1 cellular context compared by ENCODE assay signal in genomic region chr7:29229056-29229455, GRCh38.
A peak's percentile ranks its signal among the peaks of the same experiment; 100 is the strongest.
TF ChIP-seq lines count a peak whose summit lies in the region.

No MANE protein-coding gene starts in this region.

TF ChIP-seq in HepG2, 621 proteins besides CTCF, POLR2A, EP300 and RAD21 (continued from another document):
- TF ChIP-seq, protein P1, sequence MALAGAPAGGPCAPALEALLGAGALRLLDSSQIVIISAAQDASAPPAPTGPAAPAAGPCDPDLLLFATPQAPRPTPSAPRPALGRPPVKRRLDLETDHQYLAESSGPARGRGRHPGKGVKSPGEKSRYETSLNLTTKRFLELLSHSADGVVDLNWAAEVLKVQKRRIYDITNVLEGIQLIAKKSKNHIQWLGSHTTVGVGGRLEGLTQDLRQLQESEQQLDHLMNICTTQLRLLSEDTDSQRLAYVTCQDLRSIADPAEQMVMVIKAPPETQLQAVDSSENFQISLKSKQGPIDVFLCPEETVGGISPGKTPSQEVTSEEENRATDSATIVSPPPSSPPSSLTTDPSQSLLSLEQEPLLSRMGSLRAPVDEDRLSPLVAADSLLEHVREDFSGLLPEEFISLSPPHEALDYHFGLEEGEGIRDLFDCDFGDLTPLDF (CRISPR knock-in tag; IDR thresholded peaks at IDR 0.05), result no peak
- TF ChIP-seq CCDC6 (CRISPR knock-in tag; IDR thresholded peaks at IDR 0.05), result peak; percentile 22; the same call in 1 of the 2 replicates
- no peak for TF ChIP-seq ZNF740 (CRISPR knock-in tag; IDR thresholded peaks at IDR 0.05)
- TF ChIP-seq, protein P2, sequence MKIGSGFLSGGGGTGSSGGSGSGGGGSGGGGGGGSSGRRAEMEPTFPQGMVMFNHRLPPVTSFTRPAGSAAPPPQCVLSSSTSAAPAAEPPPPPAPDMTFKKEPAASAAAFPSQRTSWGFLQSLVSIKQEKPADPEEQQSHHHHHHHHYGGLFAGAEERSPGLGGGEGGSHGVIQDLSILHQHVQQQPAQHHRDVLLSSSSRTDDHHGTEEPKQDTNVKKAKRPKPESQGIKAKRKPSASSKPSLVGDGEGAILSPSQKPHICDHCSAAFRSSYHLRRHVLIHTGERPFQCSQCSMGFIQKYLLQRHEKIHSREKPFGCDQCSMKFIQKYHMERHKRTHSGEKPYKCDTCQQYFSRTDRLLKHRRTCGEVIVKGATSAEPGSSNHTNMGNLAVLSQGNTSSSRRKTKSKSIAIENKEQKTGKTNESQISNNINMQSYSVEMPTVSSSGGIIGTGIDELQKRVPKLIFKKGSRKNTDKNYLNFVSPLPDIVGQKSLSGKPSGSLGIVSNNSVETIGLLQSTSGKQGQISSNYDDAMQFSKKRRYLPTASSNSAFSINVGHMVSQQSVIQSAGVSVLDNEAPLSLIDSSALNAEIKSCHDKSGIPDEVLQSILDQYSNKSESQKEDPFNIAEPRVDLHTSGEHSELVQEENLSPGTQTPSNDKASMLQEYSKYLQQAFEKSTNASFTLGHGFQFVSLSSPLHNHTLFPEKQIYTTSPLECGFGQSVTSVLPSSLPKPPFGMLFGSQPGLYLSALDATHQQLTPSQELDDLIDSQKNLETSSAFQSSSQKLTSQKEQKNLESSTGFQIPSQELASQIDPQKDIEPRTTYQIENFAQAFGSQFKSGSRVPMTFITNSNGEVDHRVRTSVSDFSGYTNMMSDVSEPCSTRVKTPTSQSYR (CRISPR knock-in tag; IDR thresholded peaks at IDR 0.05; ENCODE audit: borderline replicate concordance), result no peak
- TF ChIP-seq, protein P3, sequence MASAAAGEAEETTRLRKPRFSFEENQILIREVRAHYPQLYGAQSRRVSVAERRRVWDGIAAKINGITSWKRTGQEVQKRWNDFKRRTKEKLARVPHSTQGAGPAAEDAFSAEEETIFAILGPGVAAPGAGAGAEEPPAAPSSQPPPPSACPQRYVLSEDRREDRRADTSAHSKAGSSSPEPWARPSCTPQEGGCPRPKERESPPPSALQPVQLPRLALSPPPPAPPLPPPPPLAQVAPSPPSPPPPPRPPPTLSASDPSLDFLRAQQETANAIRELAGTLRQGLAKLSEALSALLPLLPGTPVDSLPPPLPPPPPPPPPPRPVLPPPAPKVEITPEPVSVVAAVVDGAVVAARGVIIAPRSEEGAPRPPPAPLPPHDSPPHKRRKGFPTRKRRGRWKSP (CRISPR knock-in tag; IDR thresholded peaks at IDR 0.05), result no peak
- no peak for TF ChIP-seq ZNF20 (CRISPR knock-in tag; IDR thresholded peaks at IDR 0.05)
- no peak for TF ChIP-seq CENPT (CRISPR knock-in tag; IDR thresholded peaks at IDR 0.05; ENCODE audit: low read depth)
- TF ChIP-seq BORCS8-MEF2B (CRISPR knock-in tag; IDR thresholded peaks at IDR 0.05), result 0 out of 2 replicates have a peak, but pooled peaks have one; percentile 10
TF ChIP-seq in HepG2: peak in this region for 5.
